ENCODE assay signal across 1 cellular context in the genomic region with DNA sequence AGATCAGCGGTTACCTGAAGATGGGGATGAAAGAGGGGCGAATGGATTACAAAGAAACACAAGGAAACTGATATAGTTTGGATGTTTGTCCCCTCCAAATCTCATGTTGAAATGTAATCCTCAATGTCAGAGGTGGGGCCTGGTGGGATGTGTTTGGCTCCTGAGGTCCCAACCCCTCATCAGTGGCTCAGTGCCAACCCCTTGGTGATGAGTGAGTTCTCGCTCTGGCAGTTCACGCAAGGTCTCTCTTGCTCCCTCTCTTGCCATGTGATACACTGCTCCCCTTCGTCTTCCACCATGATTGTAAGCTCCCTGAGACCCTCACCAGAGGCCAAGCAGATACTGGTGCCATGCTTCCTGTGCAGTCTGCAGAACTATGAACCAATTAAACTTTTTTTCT.
TF ChIP-seq lines count a peak whose summit lies in the region.

No MANE protein-coding gene starts in this region.

TF ChIP-seq in K562, 482 proteins besides CTCF, POLR2A, EP300 and RAD21:
- TF ChIP-seq NFIC (IDR thresholded peaks at IDR 0.05) (peak; percentile 36; the same call in 1 of the 2 replicates), MYBL2 (IDR thresholded peaks at IDR 0.05; ENCODE audit: low read depth) (no peak), MYBL2 (CRISPR knock-in tag; IDR thresholded peaks at IDR 0.05; ENCODE audit: borderline replicate concordance) (no peak)
